ENCODE assay signal across 28 cellular contexts in the genomic region with DNA sequence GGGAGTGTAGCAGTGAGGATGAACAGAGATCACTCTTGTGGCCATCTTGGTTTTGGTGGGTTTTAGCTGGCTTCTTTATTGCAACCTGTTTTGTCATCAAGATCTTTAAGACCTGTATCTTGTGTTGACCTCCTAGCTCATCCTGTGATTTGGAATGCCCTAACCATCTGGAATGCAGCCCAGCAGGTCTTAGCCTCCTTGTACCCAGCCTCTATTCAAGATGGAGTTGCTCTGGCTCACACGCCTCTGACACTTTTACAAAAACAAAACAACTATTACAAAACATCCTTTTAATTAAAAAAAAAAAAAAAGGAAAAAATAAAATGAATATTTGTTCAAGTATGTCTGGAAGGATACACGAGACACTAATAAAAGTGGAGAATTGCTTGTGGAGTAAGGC.
"Had no signal": no experiment of that assay in that cellular context is flagged by ENCODE, and none has a peak within 500 bp of the region (broad histone marks: within the 10 kb centered on the region; RNA-seq: fewer than 3 reads in every experiment).

No MANE protein-coding gene starts in this region.

- FAIRE-seq: bronchial epithelial cell had no signal

- H3K4me3 ChIP-seq: ascending aorta, body of pancreas, Peyer's patch had no signal

- H3K4me3 Mint-ChIP-seq: activated CD8-positive, alpha-beta T cell treated with anti-CD3 and anti-CD28 coated beads, Interleukin-2, amount 10 ng/mL, durations not matched to agents 7 days and 5 days; activated naive CD8-positive, alpha-beta T cell treated with anti-CD3 and anti-CD28 coated beads, Interleukin-2, amount 50 U/mL, for 24 hours; central memory CD8-positive, alpha-beta T cell; T-helper 1 cell treated with Interleukin-12 subunit alpha and Interleukin-12 subunit beta and Interleukin-4 antibody, amounts not matched to agents 30 μg/mL and 1 μg/mL, for 36 hours had no signal

- H3K9me3 ChIP-seq: ascending aorta, body of pancreas, Peyer's patch had no signal

- H3K27ac ChIP-seq: ascending aorta, body of pancreas, Peyer's patch, RWPE1 had no signal

- H3K27ac Mint-ChIP-seq: activated CD8-positive, alpha-beta T cell treated with anti-CD3 and anti-CD28 coated beads, Interleukin-2, amount 10 ng/mL, durations not matched to agents 7 days and 5 days; activated naive CD8-positive, alpha-beta T cell treated with anti-CD3 and anti-CD28 coated beads, Interleukin-2, amount 50 U/mL, for 24 hours had no signal

- H3K27me3 Mint-ChIP-seq: activated naive CD8-positive, alpha-beta T cell treated with anti-CD3 and anti-CD28 coated beads, Interleukin-2, amount 50 U/mL, for 24 hours; central memory CD8-positive, alpha-beta T cell had no signal

- DNase-seq: activated CD4-positive, alpha-beta T cell treated with anti-CD3 and anti-CD28 coated beads for 48 hours; activated CD4-positive, alpha-beta T cell treated with anti-CD3 and anti-CD28 coated beads, Interleukin-2, amount 50 U/mL, for 4 hours; activated CD4-positive, CD25-positive, alpha-beta regulatory T cell treated with anti-CD3 and anti-CD28 coated beads, Interleukin-2, amount 50 U/mL, for 72 hours; activated CD8-positive, alpha-beta memory T cell treated with anti-CD3 and anti-CD28 coated beads, Interleukin-2, amount 50 U/mL, for 48 hours; activated CD8-positive, alpha-beta T cell treated with anti-CD3 and anti-CD28 coated beads, Interleukin-2, amount 10 ng/mL, durations not matched to agents 7 days and 5 days; activated effector memory CD4-positive, alpha-beta T cell treated with Interleukin-2 at 50 U/mL for 16 hours; activated naive CD4-positive, alpha-beta T cell treated with Interleukin-2 at 50 U/mL for 16 hours; activated naive CD8-positive, alpha-beta T cell treated with anti-CD3 and anti-CD28 coated beads, Interleukin-2, amount 50 U/mL, for 24 hours; activated T-cell treated with anti-CD3 and anti-CD28 coated beads, Interleukin-2, amount 50 U/mL, for 1 hour; amniotic stem cell; body of pancreas; Kasumi-1; KBM-7; NCI-H1105 treated with DMSO at 0.1 percent for 48 hours; NCI-H1436 treated with DMSO at 0.1 percent for 48 hours; NCI-H187; NCI-H2081 treated with DMSO at 0.1 percent for 48 hours; NCI-H446; NCI-H524 treated with DMSO at 0.1 percent for 48 hours; NCI-H748 treated with DMSO at 0.1 percent for 48 hours; Peyer's patch; SHP77 treated with DMSO at 0.1 percent for 48 hours had no signal

- H3K36me3 ChIP-seq: ascending aorta, Peyer's patch had no signal

- H3K9me3 Mint-ChIP-seq: activated naive CD8-positive, alpha-beta T cell treated with anti-CD3 and anti-CD28 coated beads, Interleukin-2, amount 50 U/mL, for 24 hours; central memory CD8-positive, alpha-beta T cell had no signal

- H3K27me3 ChIP-seq: ascending aorta, body of pancreas, Peyer's patch had no signal

- ATAC-seq: activated CD8-positive, alpha-beta T cell treated with anti-CD3 and anti-CD28 coated beads, Interleukin-2, amount 10 ng/mL, durations not matched to agents 7 days and 5 days; activated naive CD4-positive, alpha-beta T cell treated with anti-CD3 and anti-CD28 coated beads, Interleukin-2, amount 50 U/mL, for 72 hours; activated naive CD8-positive, alpha-beta T cell treated with anti-CD3 and anti-CD28 coated beads, Interleukin-2, amount 50 U/mL, for 24 hours; body of pancreas had no signal
